1 cellular context compared by ENCODE assay signal in the genomic region with DNA sequence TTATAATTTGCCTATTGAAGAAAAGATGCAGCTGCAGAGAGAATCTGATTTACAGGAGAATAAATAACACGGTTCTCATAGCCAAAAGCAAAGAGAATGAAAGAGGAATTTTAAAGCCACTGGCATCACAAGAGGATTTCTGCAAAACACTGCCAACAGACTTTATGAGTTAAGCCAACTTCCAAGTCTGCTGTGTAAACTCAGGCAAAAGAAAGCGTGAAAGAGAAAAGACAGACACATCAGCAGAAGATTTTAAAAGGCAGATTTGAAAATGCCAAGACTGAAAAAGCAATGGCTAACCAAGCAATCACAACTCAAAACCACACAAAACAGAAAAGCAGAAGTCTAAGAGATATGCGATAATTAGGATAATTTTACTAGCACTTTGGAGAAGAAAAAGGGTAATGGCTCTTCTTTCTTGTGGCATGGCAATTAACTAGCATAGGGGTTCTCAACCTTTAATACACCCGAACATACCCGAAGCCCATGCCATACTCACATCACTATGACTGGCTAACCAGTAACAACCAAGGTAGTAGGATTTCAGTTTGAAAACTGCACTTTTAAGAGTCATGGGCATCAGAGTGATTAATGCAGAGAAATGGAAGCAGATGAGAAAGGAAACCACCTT.
TF ChIP-seq lines count a peak whose summit lies in the region.

No MANE protein-coding gene starts in this region.

TF ChIP-seq in K562, 482 proteins besides CTCF, POLR2A, EP300 and RAD21 (continued from another document):
- TF ChIP-seq, protein P1, sequence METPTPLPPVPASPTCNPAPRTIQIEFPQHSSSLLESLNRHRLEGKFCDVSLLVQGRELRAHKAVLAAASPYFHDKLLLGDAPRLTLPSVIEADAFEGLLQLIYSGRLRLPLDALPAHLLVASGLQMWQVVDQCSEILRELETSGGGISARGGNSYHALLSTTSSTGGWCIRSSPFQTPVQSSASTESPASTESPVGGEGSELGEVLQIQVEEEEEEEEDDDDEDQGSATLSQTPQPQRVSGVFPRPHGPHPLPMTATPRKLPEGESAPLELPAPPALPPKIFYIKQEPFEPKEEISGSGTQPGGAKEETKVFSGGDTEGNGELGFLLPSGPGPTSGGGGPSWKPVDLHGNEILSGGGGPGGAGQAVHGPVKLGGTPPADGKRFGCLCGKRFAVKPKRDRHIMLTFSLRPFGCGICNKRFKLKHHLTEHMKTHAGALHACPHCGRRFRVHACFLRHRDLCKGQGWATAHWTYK (CRISPR knock-in tag; IDR thresholded peaks at IDR 0.05): no peak
